11 cellular contexts compared by ENCODE assay signal in genomic region chr11:13868710-13869403, GRCh38.
DNase-seq lines count a peak whose midpoint lies in the region; ATAC-seq and TF ChIP-seq lines count a peak whose summit lies in the region.
"Had no signal": no experiment of that assay in that cellular context is flagged by ENCODE, and none has a peak within 500 bp of the region (broad histone marks: within the 10 kb centered on the region; RNA-seq: fewer than 3 reads in every experiment).

No MANE protein-coding gene starts in this region.

- H3K4me1 ChIP-seq in PC-3 (ENCODE audit: insufficient read depth, low read length) (peaks cover 19% of the 10 kb centered on the region), mesendoderm (ENCODE audit: control insufficient read depth, low read depth, low read length) (no peaks in the 10 kb centered on the region)
- H3K4me1 ChIP-seq: colonic mucosa had no signal

- intact Hi-C loops in PC-3 (cut with micrococcal nuclease) = loop anchor here (10.0 kb wide), 1 partner anchor 204 kb away; the partner anchor contains the start of gene FAR1

- no peak overlapping the region for H3K4me3 Mint-ChIP-seq in activated CD8-positive, alpha-beta memory T cell treated with anti-CD3 and anti-CD28 coated beads, Interleukin-2, amount 10 ng/mL, durations not matched to agents 7 days and 5 days
- H3K4me3 Mint-ChIP-seq in activated T-cell treated with anti-CD3 and anti-CD28 coated beads, Interleukin-2, amount 50 U/mL, for 72 hours = peak overlapping the region; percentile 59 to 69

- no peak overlapping the region for H2BK5ac ChIP-seq in mesendoderm (ENCODE audit: low read length)

- H2AFZ ChIP-seq in PC-3 (ENCODE audit: low read length) = no peak overlapping the region

- no peaks in the 10 kb centered on the region for H3K27me3 ChIP-seq in PC-3 (ENCODE audit: low read length)
- no peaks in the 10 kb centered on the region for H3K27me3 ChIP-seq in mesendoderm (ENCODE audit: insufficient read depth, low read length, poor library complexity)
- H3K27me3 ChIP-seq: colonic mucosa, upper lobe of left lung had no signal

- no peaks in the 10 kb centered on the region for H3K36me3 Mint-ChIP-seq in activated CD8-positive, alpha-beta memory T cell treated with anti-CD3 and anti-CD28 coated beads, Interleukin-2, amount 10 ng/mL, durations not matched to agents 7 days and 5 days
- H3K36me3 Mint-ChIP-seq in activated T-cell treated with anti-CD3 and anti-CD28 coated beads, Interleukin-2, amount 50 U/mL, for 72 hours (ENCODE audit: insufficient read depth in 2 of 2) = peaks cover 0 to 3% of the 10 kb centered on the region in 2 donors

- H4K20me1 ChIP-seq in PC-3 (ENCODE audit: low read length) = no peaks in the 10 kb centered on the region

- POLR2A ChIA-PET in PC-3 (lab: Charles Lee; ENCODE audit: unreplicated experiment) = no interaction called here

- H3K4me1 Mint-ChIP-seq in activated CD8-positive, alpha-beta memory T cell treated with anti-CD3 and anti-CD28 coated beads, Interleukin-2, amount 10 ng/mL, durations not matched to agents 7 days and 5 days = peaks cover 12% of the 10 kb centered on the region
- H3K4me1 Mint-ChIP-seq in activated T-cell treated with anti-CD3 and anti-CD28 coated beads, Interleukin-2, amount 50 U/mL, for 72 hours (ENCODE audit: low read depth) = peaks cover 37% of the 10 kb centered on the region

- CTCF ChIA-PET in activated CD8-positive, alpha-beta memory T cell treated with anti-CD3 and anti-CD28 coated beads, Interleukin-2, amount 10 ng/mL, durations not matched to agents 7 days and 5 days (lab: Charles Lee) = interaction anchor here (1.9 kb wide), 1 partner anchor 78 kb away, joined by 4 read pairs; no protein-coding TSS in a partner anchor
- CTCF ChIA-PET in PC-3 (lab: Charles Lee) = no interaction called here

- no peaks in the 10 kb centered on the region for H3F3A ChIP-seq in PC-3 (ENCODE audit: low read length, unreplicated experiment)

- no TSS peak for BruUV-seq in PC-3 (replicated peaks; lab: Mats Ljungman, UMichigan)

- H3K9me2 ChIP-seq in PC-3 (replicated peaks; ENCODE audit: low read length) = no peaks in the 10 kb centered on the region

- H4K5ac ChIP-seq in mesendoderm (ENCODE audit: low read length) = no peak overlapping the region

- no peak overlapping the region for H3K18ac ChIP-seq in mesendoderm (ENCODE audit: low read length)

- peak overlapping the region; percentile 20 for H3K4me2 ChIP-seq in PC-3 (ENCODE audit: low read length)
- H3K4me2 ChIP-seq in mesendoderm (ENCODE audit: low read length) = no peak overlapping the region

- H3K4ac ChIP-seq in mesendoderm (ENCODE audit: low read depth, low read length) = no peak overlapping the region

- peaks cover 17% of the 10 kb centered on the region for H3K27me3 Mint-ChIP-seq in activated CD8-positive, alpha-beta memory T cell treated with anti-CD3 and anti-CD28 coated beads, Interleukin-2, amount 10 ng/mL, durations not matched to agents 7 days and 5 days
- no peaks in the 10 kb centered on the region for H3K27me3 Mint-ChIP-seq in activated T-cell treated with anti-CD3 and anti-CD28 coated beads, Interleukin-2, amount 50 U/mL, for 72 hours (ENCODE audit: low read depth)

- TF ChIP-seq CTCF in PC-3 (conservative IDR thresholded peaks at IDR 0.05; ENCODE audit: low read depth, low read length) = no peak

- H3K27ac Mint-ChIP-seq in activated CD8-positive, alpha-beta memory T cell treated with anti-CD3 and anti-CD28 coated beads, Interleukin-2, amount 10 ng/mL, durations not matched to agents 7 days and 5 days = peak overlapping the region; percentile 36
- H3K27ac Mint-ChIP-seq in activated T-cell treated with anti-CD3 and anti-CD28 coated beads, Interleukin-2, amount 50 U/mL, for 72 hours = peak overlapping the region; percentile 81

- DNase-seq in activated CD8-positive, alpha-beta memory T cell treated with anti-CD3 and anti-CD28 coated beads, Interleukin-2, amount 10 ng/mL, durations not matched to agents 7 days and 5 days = no peak
- no peak for DNase-seq in activated CD8-positive, alpha-beta memory T cell treated with anti-CD3 and anti-CD28 coated beads, Interleukin-2, amount 50 U/mL, for 4 hours
- DNase-seq in PC-3 (peak; percentile 86), mesendoderm (peak; percentile 53), COR-L47 (lab: John Stamatoyannopoulos, UW) (no peak), MV-4-11 (lab: John Stamatoyannopoulos, UW) (no peak)
- peak; percentile 26 to 29 for DNase-seq in activated T-cell treated with anti-CD3 and anti-CD28 coated beads, Interleukin-2, amount 50 U/mL, for 72 hours
- DNase-seq: colonic mucosa, small intestine, upper lobe of left lung had no signal

- ATAC-seq in activated CD8-positive, alpha-beta memory T cell treated with anti-CD3 and anti-CD28 coated beads, Interleukin-2, amount 10 ng/mL, durations not matched to agents 7 days and 5 days = peak; percentile 93
- ATAC-seq in PC-3 (peak; percentile 65), GM21423 (IDR thresholded peaks at IDR 0.05; ENCODE audit: unreplicated experiment) (no peak)
- peak; percentile 98 for ATAC-seq in activated T-cell treated with anti-CD3 and anti-CD28 coated beads, Interleukin-2, amount 50 U/mL, for 72 hours (replicated peaks in 1 of 2)

- H2BK15ac ChIP-seq in mesendoderm (replicated peaks; ENCODE audit: low read depth) = no peak overlapping the region

- H3K9me3 Mint-ChIP-seq in activated CD8-positive, alpha-beta memory T cell treated with anti-CD3 and anti-CD28 coated beads, Interleukin-2, amount 10 ng/mL, durations not matched to agents 7 days and 5 days (ENCODE audit: low read depth) = no peaks in the 10 kb centered on the region
- H3K9me3 Mint-ChIP-seq in activated T-cell treated with anti-CD3 and anti-CD28 coated beads, Interleukin-2, amount 50 U/mL, for 72 hours = peaks cover 3 to 5% of the 10 kb centered on the region in 2 donors

- no peak overlapping the region for H4K8ac ChIP-seq in mesendoderm (ENCODE audit: low read depth, low read length)

- peak overlapping the region; percentile 90 for H3K27ac ChIP-seq in PC-3 (ENCODE audit: low read length)
- H3K27ac ChIP-seq in mesendoderm (ENCODE audit: low read depth, low read length) = no peak overlapping the region
- H3K27ac ChIP-seq: colonic mucosa, upper lobe of left lung had no signal

- WGBS in mesendoderm (ENCODE audit: extremely low coverage, insufficient coverage, low lambda C conversion rate) = no CpG with 5 or more reads among the region's 2 CpGs

- no peak overlapping the region for H3K56ac ChIP-seq in mesendoderm (ENCODE audit: low read length)

- no peak overlapping the region for H2AK5ac ChIP-seq in mesendoderm (ENCODE audit: low read length)

- H3K79me2 ChIP-seq in PC-3 (ENCODE audit: low read length) (no peaks in the 10 kb centered on the region), mesendoderm (ENCODE audit: control insufficient read depth, insufficient read depth, low read length) (no peaks in the 10 kb centered on the region)

- H3K9ac ChIP-seq in PC-3 (ENCODE audit: low read length) (peak overlapping the region; percentile 29; the same call in 1 of the 2 replicates), mesendoderm (ENCODE audit: low read length) (no peak overlapping the region)

- H3K36me3 ChIP-seq in PC-3 (ENCODE audit: low read depth, low read length) (no peaks in the 10 kb centered on the region), mesendoderm (ENCODE audit: control insufficient read depth, insufficient read depth, low read length) (no peaks in the 10 kb centered on the region)
- H3K36me3 ChIP-seq: colonic mucosa, upper lobe of left lung had no signal

- no peaks in the 10 kb centered on the region for H3K9me3 ChIP-seq in PC-3 (ENCODE audit: low read length)
- H3K9me3 ChIP-seq: colonic mucosa, upper lobe of left lung had no signal

- H2BK120ac ChIP-seq in mesendoderm (ENCODE audit: low read depth, low read length) = no peak overlapping the region

- no peaks in the 10 kb centered on the region for H3K79me1 ChIP-seq in mesendoderm (ENCODE audit: low read length)

- H3K4me3 ChIP-seq in PC-3 (ENCODE audit: low read length) (no peak overlapping the region), mesendoderm (ENCODE audit: low read length) (no peak overlapping the region)
- H3K4me3 ChIP-seq: colonic mucosa, upper lobe of left lung had no signal

- no peak overlapping the region for H3K23ac ChIP-seq in mesendoderm (ENCODE audit: low read length)

Comparison
In these comparisons a context has a peak if more than half of its experiments do, and no peak if none do; other contexts are left out.
1. DNase-seq: peak in PC-3 (single experiment), activated T-cell treated with anti-CD3 and anti-CD28 coated beads, Interleukin-2, amount 50 U/mL, for 72 hours (2 of 2) and mesendoderm (single experiment); none in activated CD8-positive, alpha-beta memory T cell treated with anti-CD3 and anti-CD28 coated beads, Interleukin-2, amount 10 ng/mL, durations not matched to agents 7 days and 5 days (single experiment), activated CD8-positive, alpha-beta memory T cell treated with anti-CD3 and anti-CD28 coated beads, Interleukin-2, amount 50 U/mL, for 4 hours (single experiment), COR-L47 (single experiment) and MV-4-11 (single experiment).